ENCODE assay signal across 34 cellular contexts in genomic region chr4:133372699-133373098, GRCh38.
"Had no signal": no experiment of that assay in that cellular context is flagged by ENCODE, and none has a peak within 500 bp of the region (broad histone marks: within the 10 kb centered on the region; RNA-seq: fewer than 3 reads in every experiment).

No MANE protein-coding gene starts in this region.

- H3K36me3 ChIP-seq: adrenal gland, brain microvascular endothelial cell, breast epithelium had no signal

- H3K27ac ChIP-seq: adrenal gland, body of pancreas, brain microvascular endothelial cell, breast epithelium, VCaP had no signal

- H3K9me3 Mint-ChIP-seq: activated CD4-positive, alpha-beta T cell treated with anti-CD3 and anti-CD28 coated beads, Interleukin-2, amount 10 ng/mL, durations not matched to agents 24 days and 14 days; activated T-helper 1 cell treated with anti-CD3 and anti-CD28 coated beads, Interleukin-12 subunit alpha, Interleukin-12 subunit beta, Interleukin-2, Interleukin-4 antibody, amounts not matched to agents 30 ng/mL and 10 ng/mL and 1 ng/mL, durations not matched to agents 14 hours and 24 hours and 36 hours had no signal

- H3K9me3 ChIP-seq: adrenal gland, body of pancreas, breast epithelium had no signal

- H3K27me3 Mint-ChIP-seq: activated B cell treated with CpG ODN at 0.5 μM for 24 hours; activated CD4-positive, alpha-beta memory T cell treated with anti-CD3 and anti-CD28 coated beads for 36 hours; activated CD4-positive, alpha-beta T cell treated with anti-CD3 and anti-CD28 coated beads, Interleukin-2, amount 10 ng/mL, durations not matched to agents 24 days and 14 days; activated CD8-positive, alpha-beta T cell treated with anti-CD3 and anti-CD28 coated beads for 36 hours; activated naive CD8-positive, alpha-beta T cell treated with anti-CD3 and anti-CD28 coated beads for 36 hours; activated T-helper 17 cell treated with anti-CD3 and anti-CD28 coated beads, Interleukin-2, amount 50 U/mL, for 72 hours had no signal

- H3K27me3 ChIP-seq: adrenal gland, body of pancreas, brain microvascular endothelial cell, breast epithelium had no signal

- H3K36me3 Mint-ChIP-seq: activated CD4-positive, alpha-beta memory T cell treated with anti-CD3 and anti-CD28 coated beads for 36 hours; activated naive CD8-positive, alpha-beta T cell treated with anti-CD3 and anti-CD28 coated beads for 36 hours had no signal

- H3K4me3 ChIP-seq: adrenal gland, body of pancreas, breast epithelium had no signal

- H3K4me3 Mint-ChIP-seq: activated B cell treated with CpG ODN at 0.5 μM for 24 hours; activated CD4-positive, alpha-beta memory T cell treated with anti-CD3 and anti-CD28 coated beads for 36 hours; activated CD4-positive, alpha-beta T cell treated with anti-CD3 and anti-CD28 coated beads, Interleukin-2, amount 10 ng/mL, durations not matched to agents 24 days and 14 days; activated CD8-positive, alpha-beta T cell treated with anti-CD3 and anti-CD28 coated beads for 36 hours; activated naive CD4-positive, alpha-beta T cell treated with anti-CD3 and anti-CD28 coated beads for 36 hours; activated naive CD8-positive, alpha-beta T cell treated with anti-CD3 and anti-CD28 coated beads for 36 hours; activated T-cell treated with anti-CD3 and anti-CD28 coated beads, Interleukin-2, amount 50 U/mL, for 4 hours; activated T-cell treated with anti-CD3 and anti-CD28 coated beads, Interleukin-2, amount 50 U/mL, for 72 hours; activated T-helper 1 cell treated with anti-CD3 and anti-CD28 coated beads, Interleukin-12 subunit alpha, Interleukin-12 subunit beta, Interleukin-2, Interleukin-4 antibody, amounts not matched to agents 30 ng/mL and 10 ng/mL and 1 ng/mL, durations not matched to agents 14 hours and 24 hours and 36 hours; activated T-helper 17 cell treated with anti-CD3 and anti-CD28 coated beads, Interleukin-2, amount 50 U/mL, for 72 hours; T-helper 1 cell treated with Interleukin-12 subunit alpha and Interleukin-12 subunit beta and Interleukin-4 antibody, amounts not matched to agents 30 μg/mL and 1 μg/mL, for 36 hours; T-helper 2 cell treated with Interferon-gamma antibody and Interleukin-4, amounts not matched to agents 5 μg/mL and 100 μg/mL, for 36 hours had no signal

- ATAC-seq: activated CD8-positive, alpha-beta T cell treated with anti-CD3 and anti-CD28 coated beads for 36 hours; activated naive CD4-positive, alpha-beta T cell treated with anti-CD3 and anti-CD28 coated beads, Interleukin-2, amount 50 U/mL, for 72 hours; activated T-cell treated with anti-CD3 and anti-CD28 coated beads, Interleukin-2, amount 50 U/mL, for 4 hours; activated T-cell treated with anti-CD3 and anti-CD28 coated beads, Interleukin-2, amount 50 U/mL, for 72 hours; activated T-helper 17 cell treated with anti-CD3 and anti-CD28 coated beads, Interleukin-2, amount 50 U/mL, for 72 hours; body of pancreas had no signal

- H3K27ac Mint-ChIP-seq: activated B cell treated with CpG ODN at 0.5 μM for 24 hours; activated CD4-positive, alpha-beta memory T cell treated with anti-CD3 and anti-CD28 coated beads for 36 hours; activated CD4-positive, alpha-beta T cell treated with anti-CD3 and anti-CD28 coated beads, Interleukin-2, amount 10 ng/mL, durations not matched to agents 24 days and 14 days; activated CD8-positive, alpha-beta T cell treated with anti-CD3 and anti-CD28 coated beads for 36 hours; activated naive CD4-positive, alpha-beta T cell treated with anti-CD3 and anti-CD28 coated beads for 36 hours; activated naive CD4-positive, alpha-beta T cell treated with anti-CD3 and anti-CD28 coated beads, Interleukin-2, amount 50 U/mL, for 72 hours; activated naive CD8-positive, alpha-beta T cell treated with anti-CD3 and anti-CD28 coated beads for 36 hours; activated T-cell treated with anti-CD3 and anti-CD28 coated beads, Interleukin-2, amount 50 U/mL, for 72 hours; activated T-helper 1 cell treated with anti-CD3 and anti-CD28 coated beads, Interleukin-12 subunit alpha, Interleukin-12 subunit beta, Interleukin-2, Interleukin-4 antibody, amounts not matched to agents 30 ng/mL and 10 ng/mL and 1 ng/mL, durations not matched to agents 14 hours and 24 hours and 36 hours; activated T-helper 17 cell treated with anti-CD3 and anti-CD28 coated beads, Interleukin-2, amount 50 U/mL, for 72 hours; T-helper 1 cell treated with Interleukin-12 subunit alpha and Interleukin-12 subunit beta and Interleukin-4 antibody, amounts not matched to agents 30 μg/mL and 1 μg/mL, for 36 hours; T-helper 2 cell treated with Interferon-gamma antibody and Interleukin-4, amounts not matched to agents 5 μg/mL and 100 μg/mL, for 36 hours had no signal

- H3K4me1 Mint-ChIP-seq: activated B cell treated with CpG ODN at 0.5 μM for 24 hours; activated CD4-positive, alpha-beta T cell treated with anti-CD3 and anti-CD28 coated beads, Interleukin-2, amount 10 ng/mL, durations not matched to agents 24 days and 14 days; activated naive CD8-positive, alpha-beta T cell treated with anti-CD3 and anti-CD28 coated beads for 36 hours; activated T-helper 17 cell treated with anti-CD3 and anti-CD28 coated beads, Interleukin-2, amount 50 U/mL, for 72 hours had no signal

- H3K4me1 ChIP-seq: adrenal gland, body of pancreas, breast epithelium had no signal

- DNase-seq: activated B cell treated with CpG ODN at 0.5 μM for 24 hours; activated CD4-positive, alpha-beta memory T cell treated with anti-CD3 and anti-CD28 coated beads for 36 hours; activated CD4-positive, alpha-beta T cell treated with anti-CD3 and anti-CD28 coated beads for 4 hours; activated CD4-positive, alpha-beta T cell treated with anti-CD3 and anti-CD28 coated beads, Interleukin-2, amount 10 ng/mL, durations not matched to agents 24 days and 14 days; activated CD4-positive, alpha-beta T cell treated with anti-CD3 and anti-CD28 coated beads, Interleukin-2, amount 50 U/mL, for 1 hour; activated CD4-positive, alpha-beta T cell treated with anti-CD3 and anti-CD28 coated beads, Interleukin-2, amount 50 U/mL, for 4 hours; activated CD4-positive, CD25-positive, alpha-beta regulatory T cell treated with anti-CD3 and anti-CD28 coated beads, Interleukin-2, amount 50 U/mL, for 72 hours; activated CD8-positive, alpha-beta memory T cell treated with anti-CD3 and anti-CD28 coated beads, Interleukin-2, amount 50 U/mL, for 4 hours; activated CD8-positive, alpha-beta T cell treated with anti-CD3 and anti-CD28 coated beads for 36 hours; activated effector memory CD4-positive, alpha-beta T cell treated with anti-CD3 and anti-CD28 coated beads, Interleukin-2, amount 50 U/mL, for 16 hours; activated gamma-delta T cell treated with Interleukin-2 at 50 U/mL for 16 hours; activated naive CD4-positive, alpha-beta T cell; activated naive CD4-positive, alpha-beta T cell treated with anti-CD3 and anti-CD28 coated beads for 36 hours; activated naive CD4-positive, alpha-beta T cell treated with anti-CD3 and anti-CD28 coated beads, Interleukin-2, amount 50 U/mL, for 16 hours; activated naive CD8-positive, alpha-beta T cell treated with anti-CD3 and anti-CD28 coated beads for 36 hours; activated T-cell treated with anti-CD3 and anti-CD28 coated beads for 4 hours; activated T-cell treated with anti-CD3 and anti-CD28 coated beads, Interleukin-2, amount 50 U/mL, for 1 hour; activated T-cell treated with anti-CD3 and anti-CD28 coated beads, Interleukin-2, amount 50 U/mL, for 4 hours; activated T-cell treated with anti-CD3 and anti-CD28 coated beads, Interleukin-2, amount 50 U/mL, for 72 hours; adrenal gland; amniotic stem cell; aorta; body of pancreas; brain microvascular endothelial cell; central memory CD4-positive, alpha-beta T cell; T-helper 2 cell; T-helper 9 cell had no signal
